Comparison of ENCODE assay signal across 33 cellular contexts in the genomic region with DNA sequence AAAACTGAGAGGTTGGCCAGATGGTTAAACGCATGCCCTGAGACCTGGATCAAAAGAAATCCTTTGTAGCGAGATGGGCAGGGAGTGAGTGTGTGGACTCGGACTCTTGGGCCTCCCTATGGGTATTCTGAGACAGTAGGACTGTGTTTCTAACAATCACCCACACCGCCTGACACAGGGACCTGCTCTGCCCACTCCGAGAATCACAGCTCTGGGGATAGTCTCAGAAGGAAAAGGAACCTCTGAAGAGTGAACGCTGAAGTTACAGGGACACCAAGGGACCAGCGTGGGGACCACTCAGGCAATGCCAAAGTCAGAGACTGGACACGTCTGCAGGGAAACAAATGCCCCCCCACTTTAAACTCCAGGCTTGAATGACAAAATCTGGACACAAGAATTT.
"Had no signal": no experiment of that assay in that cellular context is flagged by ENCODE, and none has a peak within 500 bp of the region (broad histone marks: within the 10 kb centered on the region; RNA-seq: fewer than 3 reads in every experiment).

No MANE protein-coding gene starts in this region.

- H3K4me3 Mint-ChIP-seq: activated B cell treated with CpG ODN at 0.5 μM for 24 hours; activated CD8-positive, alpha-beta T cell treated with anti-CD3 and anti-CD28 coated beads for 36 hours; activated naive CD4-positive, alpha-beta T cell treated with anti-CD3 and anti-CD28 coated beads for 36 hours; activated naive CD4-positive, alpha-beta T cell treated with anti-CD3 and anti-CD28 coated beads, Interleukin-2, amount 50 U/mL, for 24 hours; activated naive CD8-positive, alpha-beta T cell treated with anti-CD3 and anti-CD28 coated beads for 36 hours; activated naive CD8-positive, alpha-beta T cell treated with anti-CD3 and anti-CD28 coated beads, Interleukin-2, amount 50 U/mL, for 24 hours; activated T-helper 1 cell treated with anti-CD3 and anti-CD28 coated beads, Interleukin-12 subunit alpha, Interleukin-12 subunit beta, Interleukin-2, Interleukin-4 antibody, amounts not matched to agents 30 ng/mL and 10 ng/mL and 1 ng/mL, durations not matched to agents 14 hours and 24 hours and 36 hours; dendritic cell treated with granulocyte-macrophage colony-stimulating factor and Interleukin-4, amounts not matched to agents 40 ng/mL and 50 ng/mL, for 4 days; effector memory CD8-positive, alpha-beta T cell; T-helper 17 cell; T-helper 2 cell treated with Interferon-gamma antibody and Interleukin-4, amounts not matched to agents 5 μg/mL and 100 μg/mL, for 36 hours had no signal

- ATAC-seq: activated CD4-positive, CD25-positive, alpha-beta regulatory T cell treated with anti-CD3 and anti-CD28 coated beads, Interleukin-2, amount 50 U/mL, for 24 hours; activated CD8-positive, alpha-beta T cell treated with anti-CD3 and anti-CD28 coated beads for 36 hours; activated naive CD8-positive, alpha-beta T cell treated with anti-CD3 and anti-CD28 coated beads, Interleukin-2, amount 50 U/mL, for 24 hours; body of pancreas; effector memory CD8-positive, alpha-beta T cell; foreskin keratinocyte; gastrocnemius medialis; T-helper 17 cell had no signal

- H3K27me3 Mint-ChIP-seq: activated B cell treated with CpG ODN at 0.5 μM for 24 hours; activated CD8-positive, alpha-beta T cell treated with anti-CD3 and anti-CD28 coated beads for 36 hours; activated naive CD4-positive, alpha-beta T cell treated with anti-CD3 and anti-CD28 coated beads, Interleukin-2, amount 50 U/mL, for 24 hours; activated naive CD8-positive, alpha-beta T cell treated with anti-CD3 and anti-CD28 coated beads, Interleukin-2, amount 50 U/mL, for 24 hours; dendritic cell treated with granulocyte-macrophage colony-stimulating factor and Interleukin-4, amounts not matched to agents 40 ng/mL and 50 ng/mL, for 4 days had no signal

- H3K9me3 Mint-ChIP-seq: activated B cell treated with CpG ODN at 0.5 μM for 24 hours; activated CD8-positive, alpha-beta T cell treated with anti-CD3 and anti-CD28 coated beads for 36 hours; activated naive CD4-positive, alpha-beta T cell treated with anti-CD3 and anti-CD28 coated beads for 36 hours; activated naive CD4-positive, alpha-beta T cell treated with anti-CD3 and anti-CD28 coated beads, Interleukin-2, amount 50 U/mL, for 24 hours; activated naive CD8-positive, alpha-beta T cell treated with anti-CD3 and anti-CD28 coated beads for 36 hours; activated naive CD8-positive, alpha-beta T cell treated with anti-CD3 and anti-CD28 coated beads, Interleukin-2, amount 50 U/mL, for 24 hours; activated T-helper 1 cell treated with anti-CD3 and anti-CD28 coated beads, Interleukin-12 subunit alpha, Interleukin-12 subunit beta, Interleukin-2, Interleukin-4 antibody, amounts not matched to agents 30 ng/mL and 10 ng/mL and 1 ng/mL, durations not matched to agents 14 hours and 24 hours and 36 hours; activated T-helper 2 cell treated with anti-CD3 and anti-CD28 coated beads, Interferon-gamma antibody, Interleukin-2, Interleukin-4, amounts not matched to agents 10 μg/mL and 5 μg/mL and 100 μg/mL, durations not matched to agents 14 hours and 24 hours and 36 hours; dendritic cell treated with granulocyte-macrophage colony-stimulating factor and Interleukin-4, amounts not matched to agents 40 ng/mL and 50 ng/mL, for 4 days; effector memory CD8-positive, alpha-beta T cell; T-helper 2 cell treated with Interferon-gamma antibody and Interleukin-4, amounts not matched to agents 5 μg/mL and 100 μg/mL, for 36 hours had no signal

- H3K4me1 Mint-ChIP-seq: activated B cell treated with CpG ODN at 0.5 μM for 24 hours; activated naive CD4-positive, alpha-beta T cell treated with anti-CD3 and anti-CD28 coated beads, Interleukin-2, amount 50 U/mL, for 24 hours; activated naive CD8-positive, alpha-beta T cell treated with anti-CD3 and anti-CD28 coated beads for 36 hours; activated naive CD8-positive, alpha-beta T cell treated with anti-CD3 and anti-CD28 coated beads, Interleukin-2, amount 50 U/mL, for 24 hours; T-helper 17 cell had no signal

- DNase-seq: activated B cell treated with CpG ODN at 0.5 μM for 24 hours; activated CD4-positive, alpha-beta T cell treated with anti-CD3 and anti-CD28 coated beads for 48 hours; activated CD4-positive, alpha-beta T cell treated with anti-CD3 and anti-CD28 coated beads, Interleukin-2, amount 50 U/mL, for 1 hour; activated CD4-positive, alpha-beta T cell treated with anti-CD3 and anti-CD28 coated beads, Interleukin-2, amount 50 U/mL, for 48 hours; activated CD8-positive, alpha-beta T cell treated with anti-CD3 and anti-CD28 coated beads for 36 hours; activated effector memory CD4-positive, alpha-beta T cell treated with anti-CD3 and anti-CD28 coated beads, Interleukin-2, amount 50 U/mL, for 16 hours; activated naive CD4-positive, alpha-beta T cell treated with anti-CD3 and anti-CD28 coated beads for 36 hours; activated naive CD8-positive, alpha-beta T cell treated with anti-CD3 and anti-CD28 coated beads for 36 hours; activated naive CD8-positive, alpha-beta T cell treated with anti-CD3 and anti-CD28 coated beads, Interleukin-2, amount 50 U/mL, for 24 hours; activated T-cell treated with anti-CD3 and anti-CD28 coated beads, Interleukin-2, amount 50 U/mL, for 1 hour; activated T-cell treated with anti-CD3 and anti-CD28 coated beads, Interleukin-2, amount 50 U/mL, for 48 hours; adrenal gland; amygdala; aorta; body of pancreas; caudate nucleus; dorsolateral prefrontal cortex; effector CD4-positive, alpha-beta T cell; effector memory CD8-positive, alpha-beta T cell; erythroblast; foreskin keratinocyte; gastrocnemius medialis; glutamatergic neuron; T-helper 1 cell; T-helper 17 cell; T1000; WERI-Rb-1 had no signal

- H3K27ac Mint-ChIP-seq: activated B cell treated with CpG ODN at 0.5 μM for 24 hours; activated CD8-positive, alpha-beta T cell treated with anti-CD3 and anti-CD28 coated beads for 36 hours; activated naive CD4-positive, alpha-beta T cell treated with anti-CD3 and anti-CD28 coated beads for 36 hours; activated naive CD4-positive, alpha-beta T cell treated with anti-CD3 and anti-CD28 coated beads, Interleukin-2, amount 50 U/mL, for 24 hours; activated naive CD8-positive, alpha-beta T cell treated with anti-CD3 and anti-CD28 coated beads for 36 hours; activated naive CD8-positive, alpha-beta T cell treated with anti-CD3 and anti-CD28 coated beads, Interleukin-2, amount 50 U/mL, for 24 hours; activated T-helper 1 cell treated with anti-CD3 and anti-CD28 coated beads, Interleukin-12 subunit alpha, Interleukin-12 subunit beta, Interleukin-2, Interleukin-4 antibody, amounts not matched to agents 30 ng/mL and 10 ng/mL and 1 ng/mL, durations not matched to agents 14 hours and 24 hours and 36 hours; activated T-helper 2 cell treated with anti-CD3 and anti-CD28 coated beads, Interferon-gamma antibody, Interleukin-2, Interleukin-4, amounts not matched to agents 10 μg/mL and 5 μg/mL and 100 μg/mL, durations not matched to agents 14 hours and 24 hours and 36 hours; dendritic cell treated with granulocyte-macrophage colony-stimulating factor and Interleukin-4, amounts not matched to agents 40 ng/mL and 50 ng/mL, for 4 days; effector memory CD8-positive, alpha-beta T cell; T-helper 17 cell; T-helper 2 cell treated with Interferon-gamma antibody and Interleukin-4, amounts not matched to agents 5 μg/mL and 100 μg/mL, for 36 hours had no signal

- H3K36me3 Mint-ChIP-seq: activated naive CD4-positive, alpha-beta T cell treated with anti-CD3 and anti-CD28 coated beads, Interleukin-2, amount 50 U/mL, for 24 hours; activated naive CD8-positive, alpha-beta T cell treated with anti-CD3 and anti-CD28 coated beads for 36 hours had no signal
